8 cellular contexts compared by ENCODE assay signal in the genomic region with DNA sequence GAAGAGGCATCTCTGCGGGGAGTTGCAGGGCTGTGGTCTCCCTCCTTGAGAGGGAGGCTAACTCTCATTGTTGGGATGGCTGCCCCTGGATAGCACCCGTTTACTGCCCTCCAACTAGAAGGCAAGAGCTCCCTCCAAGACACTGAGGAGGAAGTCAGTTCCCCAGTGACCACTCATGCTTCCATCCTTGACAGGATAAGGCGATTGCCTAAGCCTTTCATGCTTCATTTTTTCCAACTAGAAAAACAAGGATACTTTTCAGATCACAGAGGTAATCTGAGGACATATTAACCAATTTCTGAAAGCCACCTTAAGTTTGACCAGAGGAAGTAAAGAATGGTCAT.
DNase-seq lines count a peak whose midpoint lies in the region; ATAC-seq and TF ChIP-seq lines count a peak whose summit lies in the region.

No MANE protein-coding gene starts in this region.

- peaks cover 43 to 71% (median 54%) of the 10 kb centered on the region in 3 donors for H3K4me1 Mint-ChIP-seq in CD8-positive, alpha-beta memory T cell
- H3K4me1 Mint-ChIP-seq in T-cell: peaks cover 61 to 74% (median 66%) of the 10 kb centered on the region in 3 donors

- no peaks in the 10 kb centered on the region for H3K9me3 ChIP-seq in CD8-positive, alpha-beta memory T cell (ENCODE audit: low read length)
- H3K9me3 ChIP-seq in parathyroid adenoma (ENCODE audit: control insufficient read depth, low read length): no peaks in the 10 kb centered on the region

- H3K27me3 ChIP-seq in CD8-positive, alpha-beta memory T cell (ENCODE audit: insufficient read depth, low read length, poor library complexity, severe bottlenecking): no peaks in the 10 kb centered on the region
- no peaks in the 10 kb centered on the region for H3K27me3 ChIP-seq in parathyroid adenoma (ENCODE audit: control insufficient read depth, insufficient read depth, low read length)

- no peaks in the 10 kb centered on the region for H3K79me2 ChIP-seq in parathyroid adenoma

- H3K4me3 Mint-ChIP-seq in CD8-positive, alpha-beta memory T cell: peak overlapping the region in 6 of 7 donors; percentile 14 to 78 (median 52)
- H3K4me3 Mint-ChIP-seq in T-cell: peak overlapping the region in 2 of 3 donors; percentile 29 to 30

- H3K4me2 ChIP-seq in parathyroid adenoma (ENCODE audit: low read length): peak overlapping the region; percentile 24

- H3K4me3 ChIP-seq in CD8-positive, alpha-beta memory T cell (ENCODE audit: low read length): no peak overlapping the region
- H3K4me3 ChIP-seq in parathyroid adenoma (ENCODE audit: low read depth, low read length): no peak overlapping the region

- no peak for DNase-seq in CD8-positive, alpha-beta memory T cell
- no peak for DNase-seq in T-cell
- peak; percentile 87 for DNase-seq in fibroblast of gingiva (ENCODE audit: low read depth)
- DNase-seq in ureter (ENCODE audit: low spot score): no peak
- no peak for DNase-seq in germinal center (ENCODE audit: low spot score)
- no peak for DNase-seq in activated CD4-positive, alpha-beta T cell treated with anti-CD3 and anti-CD28 coated beads, Interleukin-2, amount 50 U/mL, for 1 hour

- H3K4me1 ChIP-seq in CD8-positive, alpha-beta memory T cell (ENCODE audit: insufficient read depth, low read length): peaks cover 36% of the 10 kb centered on the region
- peaks cover 14% of the 10 kb centered on the region for H3K4me1 ChIP-seq in parathyroid adenoma

- H3K9ac ChIP-seq in parathyroid adenoma: no peak overlapping the region

- H3K27ac Mint-ChIP-seq in CD8-positive, alpha-beta memory T cell: peak overlapping the region; percentile 68 to 96 (median 91)
- peak overlapping the region; percentile 90 to 97 for H3K27ac Mint-ChIP-seq in T-cell

- ATAC-seq in T-cell (replicated peaks in 1 of 4) (no peak), GM19452 (IDR thresholded peaks at IDR 0.05; ENCODE audit: unreplicated experiment) (no peak)

- H3K36me3 ChIP-seq in CD8-positive, alpha-beta memory T cell (ENCODE audit: insufficient read depth, low read length): no peaks in the 10 kb centered on the region
- H3K36me3 ChIP-seq in parathyroid adenoma (ENCODE audit: control insufficient read depth, insufficient read depth, low read length): no peaks in the 10 kb centered on the region

- CTCF ChIA-PET in CD8-positive, alpha-beta memory T cell (lab: Charles Lee): interaction anchor here (1.4 kb wide), 1 partner anchor 187 kb away, joined by 8 read pairs; a partner anchor contains a TSS
- CTCF ChIA-PET in T-cell (lab: Charles Lee): interaction anchor here in 1 of 2 donors (0.9 kb wide), 1 partner anchor 15 kb away, joined by 3 read pairs; no protein-coding TSS in a partner anchor

- no peaks in the 10 kb centered on the region for H3K9me3 Mint-ChIP-seq in CD8-positive, alpha-beta memory T cell
- H3K9me3 Mint-ChIP-seq in T-cell: no peaks in the 10 kb centered on the region

- TF ChIP-seq CTCF in parathyroid adenoma (IDR thresholded peaks at IDR 0.05): no peak

- peak overlapping the region; percentile 60 for H3K27ac ChIP-seq in CD8-positive, alpha-beta memory T cell (ENCODE audit: low read depth, low read length)
- H3K27ac ChIP-seq in parathyroid adenoma: peak overlapping the region; percentile 72

- POLR2A ChIA-PET in CD8-positive, alpha-beta memory T cell (lab: Charles Lee): no interaction called here
- POLR2A ChIA-PET in T-cell (lab: Charles Lee): no interaction called here

- no peaks in the 10 kb centered on the region for H3K27me3 Mint-ChIP-seq in CD8-positive, alpha-beta memory T cell
- H3K27me3 Mint-ChIP-seq in T-cell: no peaks in the 10 kb centered on the region

- peak overlapping the region; percentile 33 for H2AFZ ChIP-seq in parathyroid adenoma

- H3K36me3 Mint-ChIP-seq in CD8-positive, alpha-beta memory T cell: peaks cover 0 to 13% (median 8%) of the 10 kb centered on the region in 3 donors
- peaks cover 15% of the 10 kb centered on the region for H3K36me3 Mint-ChIP-seq in T-cell
